In the genomic region with DNA sequence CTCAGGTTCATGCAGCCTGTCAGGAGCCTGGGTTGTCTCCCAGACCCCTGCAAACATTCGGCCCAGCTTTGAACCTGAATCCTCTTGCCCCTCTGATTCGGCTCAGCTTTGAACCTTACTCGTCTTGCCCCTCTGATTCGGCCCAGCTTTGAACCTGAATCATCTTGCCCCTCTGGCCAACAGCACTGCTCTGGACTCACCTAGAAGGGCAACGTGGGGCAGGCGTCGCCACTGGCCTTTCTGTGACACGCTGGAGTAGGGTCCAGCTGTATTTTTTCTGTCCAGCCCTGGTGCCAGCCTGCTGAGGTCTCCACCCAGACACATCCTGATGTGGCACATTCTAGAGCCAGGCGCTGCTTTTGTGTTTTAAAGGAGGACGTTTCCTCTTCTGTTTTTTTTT, we compare ENCODE assay signal across 2 cellular contexts.
TF ChIP-seq lines count a peak whose summit lies in the region.

No MANE protein-coding gene starts in this region.

TF ChIP-seq in GM23338, 12 proteins besides CTCF, POLR2A, EP300 and RAD21:
- TF ChIP-seq STAT1 (IDR thresholded peaks at IDR 0.05; ENCODE audit: unreplicated experiment) = no peak
- no peak for TF ChIP-seq EZH2phosphoT487 (IDR thresholded peaks at IDR 0.05; ENCODE audit: unreplicated experiment)
- TF ChIP-seq REST (IDR thresholded peaks at IDR 0.05; ENCODE audit: unreplicated experiment) = no peak
- TF ChIP-seq CREB1 (CRISPR knock-in tag; IDR thresholded peaks at IDR 0.05; ENCODE audit: low read depth) = no peak
- no peak for TF ChIP-seq EZH2 (IDR thresholded peaks at IDR 0.05; ENCODE audit: low read depth, unreplicated experiment)
- TF ChIP-seq, protein P1, sequence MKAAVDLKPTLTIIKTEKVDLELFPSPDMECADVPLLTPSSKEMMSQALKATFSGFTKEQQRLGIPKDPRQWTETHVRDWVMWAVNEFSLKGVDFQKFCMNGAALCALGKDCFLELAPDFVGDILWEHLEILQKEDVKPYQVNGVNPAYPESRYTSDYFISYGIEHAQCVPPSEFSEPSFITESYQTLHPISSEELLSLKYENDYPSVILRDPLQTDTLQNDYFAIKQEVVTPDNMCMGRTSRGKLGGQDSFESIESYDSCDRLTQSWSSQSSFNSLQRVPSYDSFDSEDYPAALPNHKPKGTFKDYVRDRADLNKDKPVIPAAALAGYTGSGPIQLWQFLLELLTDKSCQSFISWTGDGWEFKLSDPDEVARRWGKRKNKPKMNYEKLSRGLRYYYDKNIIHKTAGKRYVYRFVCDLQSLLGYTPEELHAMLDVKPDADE (IDR thresholded peaks at IDR 0.05) = no peak
- no peak for TF ChIP-seq ZNF331 (CRISPR knock-in tag; IDR thresholded peaks at IDR 0.05; ENCODE audit: low read depth)

TF ChIP-seq in H1, 55 proteins besides CTCF, POLR2A, EP300 and RAD21:
- TF ChIP-seq CREB1 (IDR thresholded peaks at IDR 0.05) (no peak), TBP (IDR thresholded peaks at IDR 0.05; ENCODE audit: low read depth, low read length) (no peak), SUZ12 (IDR thresholded peaks at IDR 0.05; ENCODE audit: low read length) (no peak)
